ENCODE assay signal across 20 cellular contexts in genomic region chr11:64834031-64834722, GRCh38. TPM values are rescaled to one million over a fixed set of nuclear protein-coding genes. Genes with fewer than 3 reads are reported as not detected.
DNase-seq lines count a peak whose midpoint lies in the region; ATAC-seq, FAIRE-seq and TF ChIP-seq lines count a peak whose summit lies in the region.
"Had no signal": no experiment of that assay in that cellular context is flagged by ENCODE, and none has a peak within 500 bp of the region (broad histone marks: within the 10 kb centered on the region; RNA-seq: fewer than 3 reads in every experiment).

No MANE protein-coding gene starts in this region.

- POLR2A ChIA-PET in HEK293 (lab: Yijun Ruan, JAX): interaction anchor here (0.6 to 3.1 kb wide), 3 partner anchors 10 to 854 kb away, joined by 3 to 11 read pairs (median 4); partner anchors contain the start of genes CDC42BPG and SF1
- POLR2A ChIA-PET in K562 (lab: Yijun Ruan, JAX): interaction anchor here (1.0 to 1.2 kb wide), 3 partner anchors 10 to 156 kb away, joined by 3 read pairs; partner anchors contain the start of gene CDC42BPG

- DNase-seq in K562 (ENCODE audit: extremely low read depth in 1 of 4, low spot score in 3 of 4) (no peak), upper lobe of right lung (peak; percentile 58), NOMO-1 treated with DMSO at 0.1 percent for 48 hours (lab: John Stamatoyannopoulos, UW; ENCODE audit: unreplicated experiment) (no peak), DMS 273 (lab: John Stamatoyannopoulos, UW; ENCODE audit: unreplicated experiment) (no peak)
- DNase-seq: ACHN; BE2C; C1 segment of cervical spinal cord; CD4-positive, CD25-positive, alpha-beta regulatory T cell; CD8-positive, alpha-beta memory T cell; COR-L47; HFFc6; IMR-90; KBM-7 had no signal

- no peak for TF ChIP-seq RAD21 in K562 (CRISPR knock-in tag; conservative IDR thresholded peaks at IDR 0.05 in 1 of 2, IDR thresholded peaks at IDR 0.05 in 1 of 2)

- H3K36me3 ChIP-seq in HEK293 (ENCODE audit: control insufficient read depth in 2 of 2, insufficient read depth in 1 of 2, low read length in 2 of 2) (peaks cover 0 to 21% of the 10 kb centered on the region in 2 experiments; a peak in 1 of 3 replicates), K562 (ENCODE audit: control insufficient read depth, insufficient read depth, low read length) (peaks cover 64% of the 10 kb centered on the region; the same call in 2 of the 3 replicates), upper lobe of right lung (peaks cover 4% of the 10 kb centered on the region)
- H3K36me3 ChIP-seq: BE2C, HAP-1 had no signal

- H3K79me2 ChIP-seq in K562 (ENCODE audit: control insufficient read depth, insufficient read depth, low read length): no peaks in the 10 kb centered on the region

- intact Hi-C loops in K562 (cut with micrococcal nuclease) (no loop called here), upper lobe of right lung (cut with DNase I) (no loop called here)

- H3K4me1 ChIP-seq in HEK293 (ENCODE audit: control insufficient read depth, insufficient read depth, low read length) (no peaks in the 10 kb centered on the region), K562 (replicated peaks in 1 of 2; ENCODE audit: control insufficient read depth in 2 of 2, insufficient read depth in 2 of 2, low read length in 2 of 2) (peaks cover 0 to 39% of the 10 kb centered on the region in 2 experiments; a peak in 2 of 5 replicates), upper lobe of right lung (no peaks in the 10 kb centered on the region)
- H3K4me1 ChIP-seq: BE2C, HAP-1 had no signal

- no peaks in the 10 kb centered on the region for H3K9me3 ChIP-seq in HEK293 (ENCODE audit: control insufficient read depth, insufficient read depth, low read depth, low read length)
- no peaks in the 10 kb centered on the region for H3K9me3 ChIP-seq in K562 (replicated peaks; ENCODE audit: control insufficient read depth, insufficient read depth, low read depth, low read length)
- H3K9me3 ChIP-seq in upper lobe of right lung: no peaks in the 10 kb centered on the region
- H3K9me3 ChIP-seq: BE2C, HAP-1 had no signal

- no peak for TF ChIP-seq EP300 in K562 (IDR thresholded peaks at IDR 0.05; ENCODE audit: low read length)

- no peaks in the 10 kb centered on the region for H3K9me1 ChIP-seq in K562 (ENCODE audit: control insufficient read depth, insufficient read depth, low read length)

- in situ Hi-C loops in K562 (cut with MboI): no loop called here

- H4K20me1 ChIP-seq in K562 (replicated peaks; ENCODE audit: control insufficient read depth, insufficient read depth, low read length): no peaks in the 10 kb centered on the region

- no TSS peak for BruUV-seq in K562 (replicated peaks; lab: Mats Ljungman, UMichigan)

- WGBS in K562 (ENCODE audit: insufficient coverage, low coverage, missing lambda C conversion rate): 89% methylated on average over 19 of the region's 25 CpGs

- H3K27ac ChIP-seq in HEK293 (ENCODE audit: extremely low read depth, low read depth, low read length): no peak overlapping the region
- no peak overlapping the region for H3K27ac ChIP-seq in K562 (ENCODE audit: extremely low read depth, low read depth, low read length)
- H3K27ac ChIP-seq in upper lobe of right lung: no peak overlapping the region
- H3K27ac ChIP-seq: HL-60 had no signal

- H2AFZ ChIP-seq in K562 (ENCODE audit: low read depth, low read length): no peak overlapping the region

- TF ChIP-seq POLR2A in K562 (conservative IDR thresholded peaks at IDR 0.05): no peak

- TF ChIP-seq CTCF in HEK293 (tag by site-specific recombination; IDR thresholded peaks at IDR 0.05) (no peak), K562 (IDR thresholded peaks at IDR 0.05 in 2 of 3, conservative IDR thresholded peaks at IDR 0.05 in 1 of 3; ENCODE audit: insufficient read depth in 2 of 3, low read depth in 1 of 3, low read length in 3 of 3) (no peak), upper lobe of right lung (IDR thresholded peaks at IDR 0.05) (no peak)

- H3K27me3 ChIP-seq in K562 (ENCODE audit: control insufficient read depth in 2 of 2, insufficient read depth in 2 of 2, low read length in 2 of 2): no peaks in the 10 kb centered on the region
- H3K27me3 ChIP-seq in upper lobe of right lung: no peaks in the 10 kb centered on the region
- H3K27me3 ChIP-seq: BE2C had no signal

- ATAC-seq in K562 (no peak), upper lobe of right lung (no peak)

- CTCF ChIA-PET in HEK293 (lab: Yijun Ruan, JAX): interaction anchor here (0.6 to 1.1 kb wide), 3 partner anchors 9 to 415 kb away, joined by 3 read pairs; no protein-coding TSS in a partner anchor
- CTCF ChIA-PET in K562 (lab: Yijun Ruan, JAX; ENCODE audit: low intra/inter-chr PET ratio): no interaction called here

- no peak overlapping the region for H3K4me2 ChIP-seq in K562 (ENCODE audit: insufficient read depth, low read length)

- 0 out of 4 replicates have a peak overlapping the region, but pooled peaks of 1 of the 2 experiments have one; percentile 9 for H3K9ac ChIP-seq in K562 (ENCODE audit: insufficient read depth in 1 of 2, low read depth in 2 of 2, low read length in 2 of 2)

- H3K4me3 ChIP-seq in HEK293 (ENCODE audit: low read depth, low read length) (no peak overlapping the region), K562 (no peak overlapping the region), upper lobe of right lung (no peak overlapping the region)
- H3K4me3 ChIP-seq: HAP-1 had no signal

- no peak for FAIRE-seq in K562 (lab: Jason Lieb, UNC)
- FAIRE-seq: A204.1, G401.6, GM12891, GM19239 had no signal

RNA-seq across cellular contexts. Expression of gene CDC42BPG, which starts 10.3 kb away (rescaled TPM):
- total RNA-seq in K562 (2011; cell fraction: chromatin; rRNA removed; ENCODE audit: low replicate concordance): 19.1 and 64.6 TPM in 2 replicates
- 33.3 and 37.9 TPM in 2 replicates for total RNA-seq in K562 (2011; cell fraction: nucleolus; rRNA removed)
- 16.2 and 19.7 TPM in 2 replicates for total RNA-seq in K562 (2011; cell fraction: nucleoplasm; rRNA removed)
- total RNA-seq in K562 (2014; rRNA removed) (4.0 and 7.1 TPM in 2 replicates), K562 (2014; rRNA removed; fragmentation: Illumina TruSeq; extraction: Trizol) (0.99 and 1.1 TPM in 2 replicates), K562 (2015; rRNA removed; fragmentation: Illumina TruSeq; extraction: Trizol) (2.1 and 2.5 TPM in 2 replicates), K562 (2021) (7.4 and 8.8 TPM in 2 replicates), upper lobe of right lung (20.9 TPM)
- polyA plus RNA-seq in K562 (2011; rRNA removed) (2.2 and 3.6 TPM in 2 replicates), K562 (2014; fragmentation: Illumina TruSeq; extraction: Trizol) (1.8 and 4.6 TPM in 2 replicates), K562 (2014; fragmentation: Nextera tagmentation; extraction: Ambion mirVana) (under 1 TPM; 0.04 to 0.08 TPM), K562 (2014; rRNA removed) (7.9 and 11.8 TPM in 2 replicates)
- 2.0 and 4.5 TPM in 2 replicates for polyA plus RNA-seq in K562 (2011; cell fraction: cytosol; rRNA removed)
- 15.1 and 28.5 TPM in 2 replicates for polyA plus RNA-seq in K562 (2011; cell fraction: nucleus; rRNA removed)
- polyA plus RNA-seq in K562 (2012): 4.7 and 6.3 TPM in 2 replicates
- polyA minus RNA-seq in K562 (2011; rRNA and poly(A)+ RNA removed): 2.1 and 3.0 TPM in 2 replicates
- polyA minus RNA-seq in K562 (2011; cell fraction: cytosol; rRNA and poly(A)+ RNA removed): 3.2 and 3.5 TPM in 2 replicates
- polyA minus RNA-seq in K562 (2011; cell fraction: nucleus; rRNA and poly(A)+ RNA removed): 12.1 and 12.2 TPM in 2 replicates

RNA-seq across cellular contexts. Expression of gene MEN1, which starts 23.8 kb away (rescaled TPM):
- 33.3 and 80.8 TPM in 2 replicates for total RNA-seq in K562 (2011; cell fraction: chromatin; rRNA removed; ENCODE audit: low replicate concordance)
- total RNA-seq in K562 (2011; cell fraction: nucleolus; rRNA removed): 78.7 and 86.4 TPM in 2 replicates
- total RNA-seq in K562 (2011; cell fraction: nucleoplasm; rRNA removed): 51.5 and 54.8 TPM in 2 replicates
- total RNA-seq in K562 (2014; rRNA removed) (24.3 and 29.4 TPM in 2 replicates), K562 (2014; rRNA removed; fragmentation: Illumina TruSeq; extraction: Trizol) (6.3 and 7.3 TPM in 2 replicates), K562 (2015; rRNA removed; fragmentation: Illumina TruSeq; extraction: Trizol) (12.3 and 15.0 TPM in 2 replicates), K562 (2021) (55.7 and 57.2 TPM in 2 replicates), upper lobe of right lung (22.5 TPM)
- polyA plus RNA-seq in K562 (2011; rRNA removed) (19.3 and 34.7 TPM in 2 replicates), K562 (2014; fragmentation: Illumina TruSeq; extraction: Trizol) (42.7 and 48.3 TPM in 2 replicates), K562 (2014; fragmentation: Nextera tagmentation; extraction: Ambion mirVana) (1 to 10 TPM; 3.4 to 3.9 TPM), K562 (2014; rRNA removed) (40.5 and 42.5 TPM in 2 replicates)
- polyA plus RNA-seq in K562 (2011; cell fraction: cytosol; rRNA removed): 22.5 and 54.7 TPM in 2 replicates
- 88.7 and 149 TPM in 2 replicates for polyA plus RNA-seq in K562 (2011; cell fraction: nucleus; rRNA removed)
- polyA plus RNA-seq in K562 (2012): 41.1 and 44.4 TPM in 2 replicates
- polyA minus RNA-seq in K562 (2011; rRNA and poly(A)+ RNA removed): 6.3 and 9.1 TPM in 2 replicates
- 24.1 and 29.2 TPM in 2 replicates for polyA minus RNA-seq in K562 (2011; cell fraction: cytosol; rRNA and poly(A)+ RNA removed)
- 19.9 and 21.0 TPM in 2 replicates for polyA minus RNA-seq in K562 (2011; cell fraction: nucleus; rRNA and poly(A)+ RNA removed)

RNA-seq across cellular contexts. Expression of gene MAP4K2, which starts 31.2 kb away (rescaled TPM):
- total RNA-seq in K562 (2011; cell fraction: chromatin; rRNA removed; ENCODE audit: low replicate concordance): 11.3 and 40.1 TPM in 2 replicates
- 20.5 and 22.5 TPM in 2 replicates for total RNA-seq in K562 (2011; cell fraction: nucleolus; rRNA removed)
- 7.3 and 11.7 TPM in 2 replicates for total RNA-seq in K562 (2011; cell fraction: nucleoplasm; rRNA removed)
- total RNA-seq in K562 (2014; rRNA removed) (9.6 and 13.7 TPM in 2 replicates), K562 (2014; rRNA removed; fragmentation: Illumina TruSeq; extraction: Trizol) (3.4 and 4.9 TPM in 2 replicates), K562 (2015; rRNA removed; fragmentation: Illumina TruSeq; extraction: Trizol) (7.0 and 8.5 TPM in 2 replicates), K562 (2021) (13.9 and 14.5 TPM in 2 replicates), upper lobe of right lung (28.9 TPM)
- polyA plus RNA-seq in K562 (2011; rRNA removed) (7.3 and 11.2 TPM in 2 replicates), K562 (2014; fragmentation: Illumina TruSeq; extraction: Trizol) (8.5 and 12.2 TPM in 2 replicates), K562 (2014; fragmentation: Nextera tagmentation; extraction: Ambion mirVana) (under 1 TPM; 0.13 to 0.39 TPM), K562 (2014; rRNA removed) (10.5 and 11.6 TPM in 2 replicates)
- 11.2 and 14.4 TPM in 2 replicates for polyA plus RNA-seq in K562 (2011; cell fraction: cytosol; rRNA removed)
- 40.2 and 43.0 TPM in 2 replicates for polyA plus RNA-seq in K562 (2011; cell fraction: nucleus; rRNA removed)
- polyA plus RNA-seq in K562 (2012): 9.6 and 14.0 TPM in 2 replicates
- 5.1 and 6.7 TPM in 2 replicates for polyA minus RNA-seq in K562 (2011; rRNA and poly(A)+ RNA removed)
- 8.8 and 11.1 TPM in 2 replicates for polyA minus RNA-seq in K562 (2011; cell fraction: cytosol; rRNA and poly(A)+ RNA removed)
- polyA minus RNA-seq in K562 (2011; cell fraction: nucleus; rRNA and poly(A)+ RNA removed): 5.8 and 12.4 TPM in 2 replicates

RNA-seq across cellular contexts. Expression of gene EHD1, which starts 44.2 kb away (rescaled TPM):
- 20.8 and 92.1 TPM in 2 replicates for total RNA-seq in K562 (2011; cell fraction: chromatin; rRNA removed; ENCODE audit: low replicate concordance)
- 57.7 and 64.3 TPM in 2 replicates for total RNA-seq in K562 (2011; cell fraction: nucleolus; rRNA removed)
- 24.2 and 37.8 TPM in 2 replicates for total RNA-seq in K562 (2011; cell fraction: nucleoplasm; rRNA removed)
- total RNA-seq in K562 (2014; rRNA removed): 39.1 and 40.0 TPM in 2 replicates
- 7.2 and 11.5 TPM in 2 replicates for total RNA-seq in K562 (2014; rRNA removed; fragmentation: Illumina TruSeq; extraction: Trizol)
- total RNA-seq in K562 (2015; rRNA removed; fragmentation: Illumina TruSeq; extraction: Trizol): 12.7 and 12.9 TPM in 2 replicates
- total RNA-seq in K562 (2021): 65.0 and 69.6 TPM in 2 replicates
- 16.4 and 34.2 TPM in 2 replicates for polyA plus RNA-seq in K562 (2011; rRNA removed)
- polyA plus RNA-seq in K562 (2011; cell fraction: cytosol; rRNA removed): 30.6 and 56.6 TPM in 2 replicates
- polyA plus RNA-seq in K562 (2011; cell fraction: nucleus; rRNA removed): 30.2 and 48.9 TPM in 2 replicates
- polyA plus RNA-seq in K562 (2012): 38.5 and 52.8 TPM in 2 replicates
- 41.0 and 45.1 TPM in 2 replicates for polyA plus RNA-seq in K562 (2014; fragmentation: Illumina TruSeq; extraction: Trizol)
- under 1 TPM; 0.46 to 0.59 TPM for polyA plus RNA-seq in K562 (2014; fragmentation: Nextera tagmentation; extraction: Ambion mirVana)
- polyA plus RNA-seq in K562 (2014; rRNA removed): 26.8 and 27.3 TPM in 2 replicates
- 26.8 and 39.2 TPM in 2 replicates for polyA minus RNA-seq in K562 (2011; rRNA and poly(A)+ RNA removed)
- polyA minus RNA-seq in K562 (2011; cell fraction: cytosol; rRNA and poly(A)+ RNA removed): 50.9 and 64.3 TPM in 2 replicates
- 17.4 and 22.8 TPM in 2 replicates for polyA minus RNA-seq in K562 (2011; cell fraction: nucleus; rRNA and poly(A)+ RNA removed)
- 94.6 TPM for total RNA-seq in upper lobe of right lung

RNA-seq across cellular contexts. Expression of gene SF1, which starts 55.8 kb away (rescaled TPM):
- 535 and 698 TPM in 2 replicates for total RNA-seq in K562 (2011; cell fraction: chromatin; rRNA removed; ENCODE audit: low replicate concordance)
- 252 and 253 TPM in 2 replicates for total RNA-seq in K562 (2011; cell fraction: nucleolus; rRNA removed)
- 451 and 617 TPM in 2 replicates for total RNA-seq in K562 (2011; cell fraction: nucleoplasm; rRNA removed)
- total RNA-seq in K562 (2014; rRNA removed) (141 and 158 TPM in 2 replicates), K562 (2014; rRNA removed; fragmentation: Illumina TruSeq; extraction: Trizol) (111 and 122 TPM in 2 replicates), K562 (2015; rRNA removed; fragmentation: Illumina TruSeq; extraction: Trizol) (78.3 and 84.0 TPM in 2 replicates), K562 (2021) (295 and 334 TPM in 2 replicates), upper lobe of right lung (294 TPM)
- polyA plus RNA-seq in K562 (2011; rRNA removed) (64.3 and 88.2 TPM in 2 replicates), K562 (2014; fragmentation: Illumina TruSeq; extraction: Trizol) (207 and 244 TPM in 2 replicates), K562 (2014; fragmentation: Nextera tagmentation; extraction: Ambion mirVana) (10 to 100 TPM; 13.1 to 14.0 TPM), K562 (2014; rRNA removed) (123 and 131 TPM in 2 replicates)
- 38.0 and 43.0 TPM in 2 replicates for polyA plus RNA-seq in K562 (2011; cell fraction: cytosol; rRNA removed)
- polyA plus RNA-seq in K562 (2011; cell fraction: nucleus; rRNA removed): 224 and 275 TPM in 2 replicates
- polyA plus RNA-seq in K562 (2012): 197 and 225 TPM in 2 replicates
- 94.0 and 130 TPM in 2 replicates for polyA minus RNA-seq in K562 (2011; rRNA and poly(A)+ RNA removed)
- 61.7 and 83.6 TPM in 2 replicates for polyA minus RNA-seq in K562 (2011; cell fraction: cytosol; rRNA and poly(A)+ RNA removed)
- polyA minus RNA-seq in K562 (2011; cell fraction: nucleus; rRNA and poly(A)+ RNA removed): 141 and 236 TPM in 2 replicates
